ENCODE assay signal across 27 cellular contexts in genomic region chrY:19307627-19308026, GRCh38.
"Had no signal": no experiment of that assay in that cellular context is flagged by ENCODE, and none has a peak within 500 bp of the region (broad histone marks: within the 10 kb centered on the region; RNA-seq: fewer than 3 reads in every experiment).

No MANE protein-coding gene starts in this region.

- H3K27ac Mint-ChIP-seq: activated B cell treated with CpG ODN at 0.5 μM for 24 hours; activated CD8-positive, alpha-beta T cell treated with anti-CD3 and anti-CD28 coated beads for 36 hours; activated naive CD4-positive, alpha-beta T cell treated with anti-CD3 and anti-CD28 coated beads for 36 hours; activated naive CD4-positive, alpha-beta T cell treated with anti-CD3 and anti-CD28 coated beads, Interleukin-2, amount 50 U/mL, for 24 hours; activated naive CD8-positive, alpha-beta T cell treated with anti-CD3 and anti-CD28 coated beads, Interleukin-2, amount 10 ng/mL, durations not matched to agents 7 days and 5 days; activated T-helper 2 cell treated with anti-CD3 and anti-CD28 coated beads, Interferon-gamma antibody, Interleukin-2, Interleukin-4, amounts not matched to agents 10 μg/mL and 5 μg/mL and 100 μg/mL, durations not matched to agents 14 hours and 24 hours and 36 hours; T-cell; T-helper 1 cell treated with Interleukin-12 subunit alpha and Interleukin-12 subunit beta and Interleukin-4 antibody, amounts not matched to agents 30 μg/mL and 1 μg/mL, for 36 hours had no signal

- H3K36me3 Mint-ChIP-seq: activated naive CD4-positive, alpha-beta T cell treated with anti-CD3 and anti-CD28 coated beads, Interleukin-2, amount 50 U/mL, for 24 hours; activated naive CD8-positive, alpha-beta T cell treated with anti-CD3 and anti-CD28 coated beads, Interleukin-2, amount 10 ng/mL, durations not matched to agents 7 days and 5 days; T-cell had no signal

- DNase-seq: activated B cell treated with CpG ODN at 0.5 μM for 24 hours; activated CD4-positive, alpha-beta T cell treated with anti-CD3 and anti-CD28 coated beads for 48 hours; activated CD4-positive, alpha-beta T cell treated with anti-CD3 and anti-CD28 coated beads, Interleukin-2, amount 50 U/mL, for 1 hour; activated CD4-positive, alpha-beta T cell treated with anti-CD3 and anti-CD28 coated beads, Interleukin-2, amount 50 U/mL, for 48 hours; activated CD8-positive, alpha-beta memory T cell treated with anti-CD3 and anti-CD28 coated beads for 24 hours; activated CD8-positive, alpha-beta T cell treated with anti-CD3 and anti-CD28 coated beads for 36 hours; activated effector memory CD4-positive, alpha-beta T cell treated with anti-CD3 and anti-CD28 coated beads, Interleukin-2, amount 50 U/mL, for 16 hours; activated naive CD4-positive, alpha-beta T cell treated with anti-CD3 and anti-CD28 coated beads for 36 hours; activated naive CD8-positive, alpha-beta T cell treated with anti-CD3 and anti-CD28 coated beads, Interleukin-2, amount 10 ng/mL, durations not matched to agents 7 days and 5 days; activated T-cell treated with anti-CD3 and anti-CD28 coated beads, Interleukin-2, amount 50 U/mL, for 4 hours; amniotic stem cell; anterior cingulate cortex; brain microvascular endothelial cell; caudate nucleus; effector CD8-positive, alpha-beta T cell; foreskin fibroblast; gastrocnemius medialis; heart right ventricle; SW 1271; T-cell; T-helper 9 cell; WERI-Rb-1 had no signal

- H3K9me3 Mint-ChIP-seq: activated B cell treated with CpG ODN at 0.5 μM for 24 hours; activated CD8-positive, alpha-beta T cell treated with anti-CD3 and anti-CD28 coated beads for 36 hours; activated naive CD4-positive, alpha-beta T cell treated with anti-CD3 and anti-CD28 coated beads for 36 hours; activated naive CD4-positive, alpha-beta T cell treated with anti-CD3 and anti-CD28 coated beads, Interleukin-2, amount 50 U/mL, for 24 hours; activated naive CD8-positive, alpha-beta T cell treated with anti-CD3 and anti-CD28 coated beads, Interleukin-2, amount 10 ng/mL, durations not matched to agents 7 days and 5 days; activated T-cell treated with anti-CD3 and anti-CD28 coated beads, Interleukin-2, amount 50 U/mL, for 4 hours; activated T-helper 2 cell treated with anti-CD3 and anti-CD28 coated beads, Interferon-gamma antibody, Interleukin-2, Interleukin-4, amounts not matched to agents 10 μg/mL and 5 μg/mL and 100 μg/mL, durations not matched to agents 14 hours and 24 hours and 36 hours; T-cell; T-helper 1 cell treated with Interleukin-12 subunit alpha and Interleukin-12 subunit beta and Interleukin-4 antibody, amounts not matched to agents 30 μg/mL and 1 μg/mL, for 36 hours had no signal

- H3K27ac ChIP-seq: brain microvascular endothelial cell, gastrocnemius medialis, heart right ventricle, WERI-Rb-1 had no signal

- H3K27me3 ChIP-seq: brain microvascular endothelial cell, gastrocnemius medialis, heart right ventricle had no signal

- H3K4me1 ChIP-seq: gastrocnemius medialis, heart right ventricle had no signal

- ATAC-seq: activated CD4-positive, CD25-positive, alpha-beta regulatory T cell treated with anti-CD3 and anti-CD28 coated beads, Interleukin-2, amount 50 U/mL, for 24 hours; activated CD8-positive, alpha-beta T cell treated with anti-CD3 and anti-CD28 coated beads for 36 hours; activated T-cell treated with anti-CD3 and anti-CD28 coated beads, Interleukin-2, amount 50 U/mL, for 4 hours; esophagus mucosa; gastrocnemius medialis; heart right ventricle; T-cell had no signal

- H3K27me3 Mint-ChIP-seq: activated B cell treated with CpG ODN at 0.5 μM for 24 hours; activated CD8-positive, alpha-beta T cell treated with anti-CD3 and anti-CD28 coated beads for 36 hours; activated naive CD4-positive, alpha-beta T cell treated with anti-CD3 and anti-CD28 coated beads, Interleukin-2, amount 50 U/mL, for 24 hours; activated naive CD8-positive, alpha-beta T cell treated with anti-CD3 and anti-CD28 coated beads, Interleukin-2, amount 10 ng/mL, durations not matched to agents 7 days and 5 days; T-cell had no signal

- H3K4me3 Mint-ChIP-seq: activated B cell treated with CpG ODN at 0.5 μM for 24 hours; activated CD8-positive, alpha-beta T cell treated with anti-CD3 and anti-CD28 coated beads for 36 hours; activated naive CD4-positive, alpha-beta T cell treated with anti-CD3 and anti-CD28 coated beads for 36 hours; activated naive CD4-positive, alpha-beta T cell treated with anti-CD3 and anti-CD28 coated beads, Interleukin-2, amount 50 U/mL, for 24 hours; activated naive CD8-positive, alpha-beta T cell treated with anti-CD3 and anti-CD28 coated beads, Interleukin-2, amount 10 ng/mL, durations not matched to agents 7 days and 5 days; activated T-cell treated with anti-CD3 and anti-CD28 coated beads, Interleukin-2, amount 50 U/mL, for 4 hours; T-cell; T-helper 1 cell treated with Interleukin-12 subunit alpha and Interleukin-12 subunit beta and Interleukin-4 antibody, amounts not matched to agents 30 μg/mL and 1 μg/mL, for 36 hours had no signal

- H3K4me1 Mint-ChIP-seq: activated B cell treated with CpG ODN at 0.5 μM for 24 hours; activated naive CD4-positive, alpha-beta T cell treated with anti-CD3 and anti-CD28 coated beads, Interleukin-2, amount 50 U/mL, for 24 hours; activated naive CD8-positive, alpha-beta T cell treated with anti-CD3 and anti-CD28 coated beads, Interleukin-2, amount 10 ng/mL, durations not matched to agents 7 days and 5 days; T-cell had no signal
